8 cellular contexts compared by ENCODE assay signal in the genomic region with DNA sequence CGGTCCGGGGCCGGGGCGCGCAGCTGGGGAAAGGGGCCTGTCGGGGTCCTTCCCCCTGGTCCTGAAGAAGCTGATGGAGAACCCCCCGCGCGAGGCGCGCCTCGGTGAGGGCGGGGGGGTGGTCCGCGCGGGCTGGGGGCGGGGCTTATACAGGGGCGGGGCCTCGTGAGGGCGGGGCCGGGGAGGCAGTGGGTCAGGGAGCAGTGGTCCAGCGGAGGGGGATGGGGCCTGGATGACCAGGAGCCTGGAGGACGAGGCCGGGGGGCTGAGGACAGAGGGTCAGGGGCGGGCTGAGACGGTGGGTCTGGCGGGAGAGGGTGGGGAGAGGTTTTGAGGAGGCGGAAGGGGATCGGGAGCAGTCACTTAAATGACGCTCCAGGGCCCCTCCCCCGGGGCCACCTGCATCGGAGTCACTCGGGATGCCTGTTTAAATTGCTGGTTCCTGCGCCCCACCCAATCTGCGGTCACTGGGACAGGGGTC. TPM values are rescaled to one million over a fixed set of nuclear protein-coding genes. Genes with fewer than 3 reads are reported as not detected.
A peak's percentile ranks its signal among the peaks of the same experiment; 100 is the strongest.
DNase-seq lines count a peak whose midpoint lies in the region; ATAC-seq and TF ChIP-seq lines count a peak whose summit lies in the region.

No MANE protein-coding gene starts in this region.

- peaks cover 22% of the 10 kb centered on the region for H3K4me1 ChIP-seq in A673 (ENCODE audit: insufficient read depth, low read length, poor library complexity, severe bottlenecking)
- H3K4me1 ChIP-seq in adipocyte (ENCODE audit: control insufficient read depth, insufficient read depth, low read length), result peaks cover 19% of the 10 kb centered on the region
- H3K4me1 ChIP-seq in psoas muscle, result peaks cover 20% of the 10 kb centered on the region
- no peaks in the 10 kb centered on the region for H3K4me1 ChIP-seq in aorta (ENCODE audit: control insufficient read depth in 1 of 2, insufficient read depth in 2 of 2, low read length in 2 of 2)

- H3K4me3 ChIP-seq in A673 (ENCODE audit: low read depth, low read length, poor library complexity, severe bottlenecking) (peak overlapping the region; percentile 77), adipocyte (ENCODE audit: low read length) (peak overlapping the region; percentile 93), psoas muscle (peak overlapping the region; percentile 88), aorta (ENCODE audit: low read length in 2 of 2) (peak overlapping the region; percentile 80 to 83)

- no peak for TF ChIP-seq CTCF in A673 (conservative IDR thresholded peaks at IDR 0.05; ENCODE audit: low read depth, low read length)
- TF ChIP-seq CTCF in psoas muscle (IDR thresholded peaks at IDR 0.05), result no peak

- CTCF ChIA-PET in A673 (lab: Charles Lee), result interaction anchor here (0.6 to 1.3 kb wide), 2 partner anchors 22 to 208 kb away, joined by 3 read pairs; a partner anchor contains a TSS

- POLR2A ChIA-PET in A673 (lab: Charles Lee; ENCODE audit: low non-redundant PET), result interaction anchor here (0.6 to 0.7 kb wide), 3 partner anchors 63 to 553 kb away, joined by 3 to 10 read pairs (median 3); a partner anchor contains a TSS

- no peaks in the 10 kb centered on the region for H3K27me3 ChIP-seq in A673 (replicated peaks; ENCODE audit: insufficient read depth, low read depth, low read length, poor library complexity)
- H3K27me3 ChIP-seq in adipocyte (replicated peaks; ENCODE audit: control insufficient read depth, insufficient read depth, low read length), result no peaks in the 10 kb centered on the region
- no peaks in the 10 kb centered on the region for H3K27me3 ChIP-seq in psoas muscle (ENCODE audit: insufficient read depth in 3 of 3, low read length in 2 of 3)
- no peaks in the 10 kb centered on the region for H3K27me3 ChIP-seq in aorta (ENCODE audit: control insufficient read depth in 1 of 2, insufficient read depth in 2 of 2, low read length in 1 of 2)

- BruUV-seq in A673 (replicated peaks; lab: Mats Ljungman, UMichigan), result no TSS peak

- H3K36me3 ChIP-seq in A673 (ENCODE audit: insufficient read depth, low read length, poor library complexity, severe bottlenecking) (no peaks in the 10 kb centered on the region), adipocyte (ENCODE audit: control insufficient read depth, insufficient read depth, low read length, severe bottlenecking) (peaks cover 2% of the 10 kb centered on the region), psoas muscle (ENCODE audit: insufficient read depth in 1 of 2, low read depth in 1 of 2) (no peaks in the 10 kb centered on the region), aorta (ENCODE audit: control insufficient read depth in 1 of 2, insufficient read depth in 2 of 2, low read length in 1 of 2) (no peaks in the 10 kb centered on the region)

- H3K9me3 ChIP-seq in A673 (ENCODE audit: low read depth, low read length, poor library complexity, severe bottlenecking), result no peaks in the 10 kb centered on the region
- no peaks in the 10 kb centered on the region for H3K9me3 ChIP-seq in adipocyte (ENCODE audit: control insufficient read depth, low read length)
- no peaks in the 10 kb centered on the region for H3K9me3 ChIP-seq in psoas muscle
- H3K9me3 ChIP-seq in aorta (ENCODE audit: control insufficient read depth, low read length), result no peaks in the 10 kb centered on the region

- intact Hi-C loops in A673 (cut with micrococcal nuclease; ENCODE audit: unreplicated experiment) (no loop called here), left cardiac atrium (cut with DNase I) (no loop called here), psoas muscle (cut with DNase I) (no loop called here), aorta (cut with DNase I) (loop anchor here in 1 of 2 donors (10.0 kb wide), 1 partner anchor 213 kb away; no protein-coding TSS in a partner anchor)

- H3K27ac ChIP-seq in A673 (ENCODE audit: low read depth, low read length, poor library complexity, severe bottlenecking) (peak overlapping the region; percentile 91), psoas muscle (peak overlapping the region; percentile 98), aorta (ENCODE audit: low read depth in 1 of 2, low read length in 2 of 2) (peak overlapping the region; percentile 62 to 98)

- DNase-seq in A673 (ENCODE audit: low spot score) (peak; percentile 76), SK-N-DZ (ENCODE audit: low spot score) (peak; percentile 62), adipocyte (ENCODE audit: low read depth) (peak; percentile 82), left cardiac atrium (peak; percentile 77), psoas muscle (peak; percentile 79 to 89), aorta (peak; percentile 86 to 90)

- peak overlapping the region; percentile 92 for H3K9ac ChIP-seq in adipocyte (ENCODE audit: low read length)

- WGBS in psoas muscle, 3 donors, result 0 to 3% (median 1%) methylated on average over 15 to 35 of the region's 35 CpGs
- WGBS in aorta, 2 donors, result 0% methylated on average over 15 to 35 of the region's 35 CpGs

- ATAC-seq in GM18517 (IDR thresholded peaks at IDR 0.05; ENCODE audit: unreplicated experiment), result peak; percentile 33
- ATAC-seq in HG03097 (IDR thresholded peaks at IDR 0.05; ENCODE audit: low FRiP score, unreplicated experiment), result peak; percentile 17
- peak; percentile 58 to 71 for ATAC-seq in left cardiac atrium
- peak; percentile 57 to 64 (median 60) for ATAC-seq in psoas muscle
- peak; percentile 72 for ATAC-seq in aorta (ENCODE audit: low FRiP score)

RNA-seq across cellular contexts. Expression of a gene that starts 0.4 kb away (rescaled TPM):
- 3.9 and 8.0 TPM in 2 replicates for total RNA-seq in A673 (2021)
- 6.7 and 7.3 TPM in 2 replicates for polyA plus RNA-seq in SK-N-DZ (2014; cell fraction: cytosol; rRNA removed)
- 6.1 and 8.3 TPM in 2 replicates for polyA plus RNA-seq in SK-N-DZ (2014; cell fraction: nucleus; rRNA removed)
- total RNA-seq in left cardiac atrium, result 10 to 100 TPM; 14.0 to 24.5 TPM
- 10 to 100 TPM; 11.7 to 23.9 (median 16.1) TPM for total RNA-seq in psoas muscle
- 1 to 10 TPM; 2.0 to 7.8 (median 6.2) TPM for polyA plus RNA-seq in psoas muscle
- 10 to 100 TPM in 1 of 2 donors, 1 to 10 TPM in 1; 8.6 to 23.3 TPM for total RNA-seq in aorta
- polyA plus RNA-seq in aorta, result 10 to 100 TPM in 1 of 2 donors, 1 to 10 TPM in 1; 9.0 to 19.4 TPM

Comparison
In these comparisons a context has a peak if more than half of its experiments do, and no peak if none do; other contexts are left out.
1. Peak in every context shown above with its lines: DNase-seq, ATAC-seq, H3K4me3 ChIP-seq and H3K27ac ChIP-seq.
2. ATAC-seq: peak in every context shown above with its lines; median percentile 72 in aorta; 64 in left cardiac atrium; 60 in psoas muscle; 33 in GM18517; 17 in HG03097.